12 cellular contexts compared by ENCODE assay signal in genomic region chr1:178942285-178943218, GRCh38.
A peak's percentile ranks its signal among the peaks of the same experiment; 100 is the strongest.
DNase-seq lines count a peak whose midpoint lies in the region; ATAC-seq, FAIRE-seq and TF ChIP-seq lines count a peak whose summit lies in the region.
"Had no signal": no experiment of that assay in that cellular context is flagged by ENCODE, and none has a peak within 500 bp of the region (broad histone marks: within the 10 kb centered on the region; RNA-seq: fewer than 3 reads in every experiment).

No MANE protein-coding gene starts in this region.

- intact Hi-C loops in kidney (cut with DNase I): no loop called here

- H3K9ac ChIP-seq in kidney (ENCODE audit: low read length in 2 of 2): no peak overlapping the region

- TF ChIP-seq POLR2A in GM12892 (IDR thresholded peaks at IDR 0.05; ENCODE audit: low read depth, low read length): no peak

- DNase-seq in Daoy (ENCODE audit: low read depth) (peak; percentile 77), NCI-H187 treated with DMSO at 0.1 percent for 48 hours (lab: John Stamatoyannopoulos, UW) (peak; percentile 92), brain microvascular endothelial cell (peak; percentile 47), myocyte (ENCODE audit: low read depth) (peak; percentile 45), kidney (no peak), GM12892 (ENCODE audit: insufficient read length) (no peak)
- DNase-seq: naive B cell, NCI-H526 treated with DMSO at 0.1 percent for 48 hours had no signal

- H3K36me3 ChIP-seq in brain microvascular endothelial cell (replicated peaks) (no peaks in the 10 kb centered on the region), kidney (ENCODE audit: control insufficient read depth in 1 of 2, insufficient read depth in 2 of 2, low read length in 2 of 2) (no peaks in the 10 kb centered on the region)
- H3K36me3 ChIP-seq: gastroesophageal sphincter had no signal

- no peak for ATAC-seq in GM18520 (IDR thresholded peaks at IDR 0.05; ENCODE audit: unreplicated experiment)
- ATAC-seq in GM18907 (IDR thresholded peaks at IDR 0.05; ENCODE audit: unreplicated experiment): no peak
- ATAC-seq: activated CD4-positive, CD25-positive, alpha-beta regulatory T cell treated with anti-CD3 and anti-CD28 coated beads, Interleukin-2, amount 50 U/mL, for 24 hours; gastroesophageal sphincter had no signal

- no peak for FAIRE-seq in kidney (lab: Jason Lieb, UNC)
- no peak for FAIRE-seq in GM12892 (lab: Jason Lieb, UNC)

- in situ Hi-C loops in brain microvascular endothelial cell (cut with HindIII; ENCODE audit: low pct_ligation_motif_present, low sequenced_read_pairs): no loop called here

- no peak for TF ChIP-seq CTCF in brain microvascular endothelial cell (IDR thresholded peaks at IDR 0.05; ENCODE audit: low read depth, low read length, missing control alignments)
- TF ChIP-seq CTCF in kidney (IDR thresholded peaks at IDR 0.05; ENCODE audit: borderline replicate concordance, extremely low read depth, insufficient read depth): no peak

- H3K4me1 ChIP-seq in kidney (ENCODE audit: control insufficient read depth in 1 of 2, insufficient read depth in 1 of 2, low read depth in 1 of 2, low read length in 2 of 2): no peaks in the 10 kb centered on the region

- H3K27me3 ChIP-seq in brain microvascular endothelial cell (replicated peaks): no peaks in the 10 kb centered on the region
- H3K27me3 ChIP-seq: gastroesophageal sphincter had no signal

- no peak overlapping the region for H3K4me3 ChIP-seq in brain microvascular endothelial cell (ENCODE audit: low read depth, low read length)
- no peak overlapping the region for H3K4me3 ChIP-seq in kidney (ENCODE audit: low read length in 2 of 2)
- H3K4me3 ChIP-seq: gastroesophageal sphincter had no signal

- no peak overlapping the region for H3K27ac ChIP-seq in brain microvascular endothelial cell
- H3K27ac ChIP-seq in kidney (ENCODE audit: low read depth in 2 of 2, low read length in 2 of 2): no peak overlapping the region

- H3K9me3 ChIP-seq in kidney (ENCODE audit: control insufficient read depth in 1 of 2, low read length in 2 of 2): no peaks in the 10 kb centered on the region
- H3K9me3 ChIP-seq: gastroesophageal sphincter had no signal

Comparison
In these comparisons a context has a peak if more than half of its experiments do, and no peak if none do; other contexts are left out.
1. DNase-seq: peak in Daoy (single experiment), NCI-H187 treated with DMSO at 0.1 percent for 48 hours (single experiment), brain microvascular endothelial cell (single experiment) and myocyte (single experiment); none in kidney (single experiment) and GM12892 (single experiment).